In the genomic region with DNA sequence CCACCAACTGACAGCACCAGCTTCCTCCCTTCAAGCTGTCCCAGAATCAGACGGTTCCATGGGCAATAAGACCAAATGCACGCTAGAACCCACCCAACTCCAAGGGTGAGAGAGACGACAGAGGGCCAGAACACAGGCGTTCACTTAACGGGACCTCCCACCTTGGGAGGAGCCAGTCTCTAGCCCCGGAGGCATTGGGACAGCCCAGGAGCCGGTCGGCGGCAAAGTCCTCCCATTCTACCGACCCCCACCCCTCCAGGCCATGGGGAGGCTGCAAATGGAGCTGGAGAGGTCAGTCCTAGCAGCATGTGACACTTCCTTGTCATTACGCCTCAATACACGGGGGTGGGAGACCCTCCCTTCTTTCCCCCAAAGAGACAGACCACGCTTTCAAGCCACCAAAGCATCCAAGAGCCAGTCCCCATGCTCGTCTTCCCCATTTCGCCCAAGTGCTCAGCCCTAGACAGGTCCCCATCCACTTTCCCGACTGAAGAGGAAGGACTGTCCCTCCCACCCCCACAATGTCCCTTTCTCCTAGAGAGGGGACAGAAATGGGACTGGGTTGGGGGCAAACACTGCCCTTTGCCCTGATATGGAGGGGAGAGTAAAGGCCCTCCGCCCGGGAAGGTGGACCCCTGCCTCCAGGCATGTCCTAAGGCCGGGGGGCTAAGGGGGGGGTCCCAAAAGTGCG, we compare ENCODE assay signal across 8 cellular contexts. TPM values are rescaled to one million over a fixed set of nuclear protein-coding genes. Genes with fewer than 3 reads are reported as not detected.
A peak's percentile ranks its signal among the peaks of the same experiment; 100 is the strongest.
DNase-seq lines count a peak whose midpoint lies in the region; ATAC-seq and TF ChIP-seq lines count a peak whose summit lies in the region.

No MANE protein-coding gene starts in this region.

- H3K9me3 ChIP-seq in OCI-LY7 (ENCODE audit: low read length) = no peaks in the 10 kb centered on the region

- peak overlapping the region; percentile 94 for H3K4me3 ChIP-seq in OCI-LY7 (ENCODE audit: low read depth, low read length, poor library complexity, severe bottlenecking)
- peak overlapping the region; percentile 97 for H3K4me3 ChIP-seq in astrocyte of the spinal cord (ENCODE audit: low read depth, low read length)

- CTCF ChIA-PET in OCI-LY7 (lab: Charles Lee; ENCODE audit: unreplicated experiment) = no interaction called here

- in situ Hi-C loops in astrocyte of the spinal cord (cut with HindIII; ENCODE audit: low sequenced_read_pairs) = no loop called here

- peaks cover 48% of the 10 kb centered on the region for H3K36me3 ChIP-seq in OCI-LY7 (ENCODE audit: insufficient read depth, low read length)

- H3K9me2 ChIP-seq in OCI-LY7 (ENCODE audit: insufficient read depth, low read length) = no peaks in the 10 kb centered on the region

- peak overlapping the region; percentile 20 for H3K27ac ChIP-seq in OCI-LY7 (ENCODE audit: low read depth, low read length, poor library complexity, severe bottlenecking)

- H3K79me2 ChIP-seq in OCI-LY7 (ENCODE audit: insufficient read depth, low read depth, low read length) = peaks cover 49% of the 10 kb centered on the region

- H3K4me2 ChIP-seq in OCI-LY7 (ENCODE audit: low read length) = peak overlapping the region; percentile 87

- BruUV-seq in OCI-LY7 (replicated peaks; lab: Mats Ljungman, UMichigan) = no TSS peak

- peaks cover 26% of the 10 kb centered on the region for H3K4me1 ChIP-seq in OCI-LY7 (ENCODE audit: insufficient read depth, low read length, poor library complexity, severe bottlenecking)

- H2AFZ ChIP-seq in OCI-LY7 (ENCODE audit: low read length) = no peak overlapping the region

- no peak for ATAC-seq in GM18520 (IDR thresholded peaks at IDR 0.05; ENCODE audit: unreplicated experiment)

- H4K20me1 ChIP-seq in OCI-LY7 (ENCODE audit: insufficient read depth, low read length) = peaks cover 29% of the 10 kb centered on the region

- DNase-seq in NCI-H1694 treated with DMSO at 0.1 percent for 48 hours (lab: John Stamatoyannopoulos, UW) (peak; percentile 2), NCI-H1694 (lab: John Stamatoyannopoulos, UW) (no peak), OCI-LY7 (ENCODE audit: low spot score) (peak; percentile 41), astrocyte of the spinal cord (ENCODE audit: low read depth, low spot score) (peak; percentile 37), iPS-NIHi7 (ENCODE audit: extremely low spot score) (peak; percentile 78), smooth muscle cell of the brain vasculature (ENCODE audit: low read depth, low spot score) (peak; percentile 24), 8988T (no peak)

- POLR2A ChIA-PET in OCI-LY7 (lab: Charles Lee) = interaction anchor here (0.6 kb wide), 1 partner anchor 377 kb away, joined by 3 read pairs; no protein-coding TSS in a partner anchor

- intact Hi-C loops in OCI-LY7 (cut with micrococcal nuclease; ENCODE audit: unreplicated experiment) = loop anchor here (2.0 to 10.0 kb wide), 3 partner anchors 37 to 259 kb away; partner anchors contain the start of gene ALKBH7

- TF ChIP-seq CTCF in OCI-LY7 (conservative IDR thresholded peaks at IDR 0.05; ENCODE audit: low read length) (no peak), astrocyte of the spinal cord (IDR thresholded peaks at IDR 0.05; ENCODE audit: low read depth, low read length) (no peak)

RNA-seq across cellular contexts. Expression of gene KHSRP, which starts 1.0 kb away (rescaled TPM):
- 255 and 271 TPM in 2 replicates for total RNA-seq in OCI-LY7 (2014; rRNA removed; shearing (Covaris generic))
- 468 and 499 TPM in 2 replicates for total RNA-seq in OCI-LY7 (2022)

RNA-seq across cellular contexts. Expression of gene SLC25A41, which starts 9.9 kb away (rescaled TPM):
- total RNA-seq in OCI-LY7 (2014; rRNA removed; shearing (Covaris generic)) = not detected in 2 replicates
- total RNA-seq in OCI-LY7 (2022) = not detected in 2 replicates

RNA-seq across cellular contexts. Expression of gene GTF2F1, which starts 30.7 kb away (rescaled TPM):
- total RNA-seq in OCI-LY7 (2014; rRNA removed; shearing (Covaris generic)) = 31.1 and 44.4 TPM in 2 replicates
- total RNA-seq in OCI-LY7 (2022) = 43.2 and 47.7 TPM in 2 replicates

RNA-seq across cellular contexts. Expression of gene SLC25A23, which starts 35.9 kb away (rescaled TPM):
- 48.4 and 50.9 TPM in 2 replicates for total RNA-seq in OCI-LY7 (2014; rRNA removed; shearing (Covaris generic))
- total RNA-seq in OCI-LY7 (2022) = 65.5 and 65.7 TPM in 2 replicates

RNA-seq across cellular contexts. Expression of gene CRB3, which starts 40.4 kb away (rescaled TPM):
- total RNA-seq in OCI-LY7 (2014; rRNA removed; shearing (Covaris generic)) = 1.2 and 1.5 TPM in 2 replicates
- total RNA-seq in OCI-LY7 (2022) = 2.3 and 2.9 TPM in 2 replicates

Comparison
In these comparisons a context has a peak if more than half of its experiments do, and no peak if none do; other contexts are left out.
1. DNase-seq: peak in NCI-H1694 treated with DMSO at 0.1 percent for 48 hours (single experiment), OCI-LY7 (single experiment), astrocyte of the spinal cord (single experiment), iPS-NIHi7 (single experiment) and smooth muscle cell of the brain vasculature (single experiment); none in NCI-H1694 (single experiment) and 8988T (single experiment).